Comparison of ENCODE assay signal across 1 cellular context in the genomic region with DNA sequence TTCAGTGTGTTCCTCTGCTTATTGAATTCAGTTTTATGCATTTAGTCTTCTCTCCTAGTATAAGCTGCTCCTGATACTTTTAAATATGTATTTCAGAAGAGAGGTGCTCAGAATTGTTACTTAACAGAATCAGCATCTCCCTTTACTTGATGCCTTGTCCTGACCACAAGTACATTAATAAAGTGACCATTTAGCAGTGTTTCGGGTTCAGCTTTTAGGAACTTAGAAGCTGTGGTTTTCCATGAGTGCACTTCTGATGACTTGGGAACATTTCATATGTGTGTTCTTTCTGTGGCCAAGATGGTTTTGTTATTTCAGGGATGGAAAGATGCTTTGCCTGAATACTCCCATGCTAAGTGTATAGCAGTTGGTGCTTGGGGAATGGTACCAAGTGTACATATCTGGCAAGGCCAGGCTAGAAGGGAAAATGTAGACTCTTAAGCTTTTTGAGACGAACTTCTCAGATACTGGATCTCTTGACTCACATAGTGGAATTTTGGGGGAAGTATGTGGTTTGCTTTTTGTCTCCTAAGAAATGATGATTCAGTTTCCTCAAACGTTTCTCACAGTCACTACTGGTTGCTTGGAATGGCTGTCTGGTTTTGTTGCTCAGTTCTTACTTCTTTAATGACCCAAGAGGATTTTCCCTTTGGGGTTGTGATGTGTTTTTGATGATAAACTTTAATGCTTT.
TF ChIP-seq lines count a peak whose summit lies in the region.

No MANE protein-coding gene starts in this region.

TF ChIP-seq in IMR-90, 13 proteins besides CTCF, POLR2A, EP300 and RAD21:
- TF ChIP-seq MAZ (IDR thresholded peaks at IDR 0.05; ENCODE audit: borderline replicate concordance, low read depth, low read length) (no peak), MXI1 (IDR thresholded peaks at IDR 0.05; ENCODE audit: borderline replicate concordance, low read depth, low read length) (no peak), MAFK (IDR thresholded peaks at IDR 0.05; ENCODE audit: low read depth, low read length) (peak; percentile 62), FOS (IDR thresholded peaks at IDR 0.05; ENCODE audit: low read depth, low read length) (peak; percentile 72)
